ENCODE assay signal across 8 cellular contexts in genomic region chr2:46351388-46352141, GRCh38. TPM values are rescaled to one million over a fixed set of nuclear protein-coding genes. Genes with fewer than 3 reads are reported as not detected.
A peak's percentile ranks its signal among the peaks of the same experiment; 100 is the strongest.
DNase-seq lines count a peak whose midpoint lies in the region; ATAC-seq, FAIRE-seq and TF ChIP-seq lines count a peak whose summit lies in the region.

No MANE protein-coding gene starts in this region.

- H3K9me3 ChIP-seq in endodermal cell (ENCODE audit: control insufficient read depth, low read length), result no peaks in the 10 kb centered on the region

- peaks cover 29% of the 10 kb centered on the region for H3K4me1 Mint-ChIP-seq in CD14-positive monocyte
- peaks cover 94% of the 10 kb centered on the region for H3K4me1 Mint-ChIP-seq in activated CD8-positive, alpha-beta T cell treated with anti-CD3 and anti-CD28 coated beads, Interleukin-2, amount 10 ng/mL, durations not matched to agents 7 days and 5 days (ENCODE audit: low read depth)
- peaks cover 8% of the 10 kb centered on the region for H3K4me1 Mint-ChIP-seq in endodermal cell

- FAIRE-seq in GM12891 (lab: Jason Lieb, UNC), result no peak

- H3K36me3 ChIP-seq in endodermal cell (ENCODE audit: control insufficient read depth, insufficient read depth, low read length), result no peaks in the 10 kb centered on the region

- H3K9ac ChIP-seq in endodermal cell (ENCODE audit: extremely low read depth, low read length, poor library complexity, severe bottlenecking), result no peak overlapping the region

- intact Hi-C loops in CD14-positive monocyte (cut with micrococcal nuclease), result no loop called here

- DNase-seq in CD14-positive monocyte (ENCODE audit: low spot score) (no peak), endodermal cell (peak; percentile 58), mesenteric fat pad (ENCODE audit: low spot score) (no peak), GM12891 (ENCODE audit: insufficient read length, low spot score) (no peak), globus pallidus (ENCODE audit: low spot score) (no peak), LoVo (ENCODE audit: low spot score) (no peak)
- DNase-seq in activated CD8-positive, alpha-beta T cell treated with anti-CD3 and anti-CD28 coated beads, Interleukin-2, amount 10 ng/mL, durations not matched to agents 7 days and 5 days, result peak; percentile 89
- DNase-seq in stimulated activated CD4-positive, alpha-beta T cell treated with anti-CD3 and anti-CD28 coated beads, Interleukin-15, amount 100 ng/mL, for 1 hour (ENCODE audit: low read depth in 1 of 2, low spot score in 1 of 2), result peak; percentile 36 to 41

- H3K27ac Mint-ChIP-seq in CD14-positive monocyte, result peak overlapping the region in 3 of 7 donors; percentile 19 to 79 (median 66)
- H3K27ac Mint-ChIP-seq in activated CD8-positive, alpha-beta T cell treated with anti-CD3 and anti-CD28 coated beads, Interleukin-2, amount 10 ng/mL, durations not matched to agents 7 days and 5 days, result peak overlapping the region; percentile 87
- H3K27ac Mint-ChIP-seq in endodermal cell, result no peak overlapping the region

- H3K4me3 Mint-ChIP-seq in CD14-positive monocyte, result peak overlapping the region; percentile 83 to 90
- H3K4me3 Mint-ChIP-seq in activated CD8-positive, alpha-beta T cell treated with anti-CD3 and anti-CD28 coated beads, Interleukin-2, amount 10 ng/mL, durations not matched to agents 7 days and 5 days, result peak overlapping the region; percentile 70
- no peak overlapping the region for H3K4me3 Mint-ChIP-seq in endodermal cell

- no peak overlapping the region for H3K4me3 ChIP-seq in endodermal cell (ENCODE audit: low read length)

- no peaks in the 10 kb centered on the region for H3K4me1 ChIP-seq in endodermal cell (ENCODE audit: control insufficient read depth, insufficient read depth, low read length)

- CTCF ChIA-PET in activated CD8-positive, alpha-beta T cell treated with anti-CD3 and anti-CD28 coated beads, Interleukin-2, amount 10 ng/mL, durations not matched to agents 7 days and 5 days (lab: Charles Lee), result interaction anchor here (1.8 to 2.0 kb wide), 2 partner anchors 289 to 341 kb away, joined by 4 to 7 read pairs; no protein-coding TSS in a partner anchor

- POLR2A ChIA-PET in activated CD8-positive, alpha-beta T cell treated with anti-CD3 and anti-CD28 coated beads, Interleukin-2, amount 10 ng/mL, durations not matched to agents 7 days and 5 days (lab: Charles Lee), result no interaction called here

- H3K9me3 Mint-ChIP-seq in CD14-positive monocyte (no peaks in the 10 kb centered on the region), endodermal cell (no peaks in the 10 kb centered on the region)
- no peaks in the 10 kb centered on the region for H3K9me3 Mint-ChIP-seq in activated CD8-positive, alpha-beta T cell treated with anti-CD3 and anti-CD28 coated beads, Interleukin-2, amount 10 ng/mL, durations not matched to agents 7 days and 5 days (ENCODE audit: insufficient read depth)

- H3K27ac ChIP-seq in endodermal cell (ENCODE audit: low read depth, low read length), result no peak overlapping the region

- TF ChIP-seq POLR2A in GM12891 (IDR thresholded peaks at IDR 0.05; ENCODE audit: low read depth, low read length), result no peak

- no peak for TF ChIP-seq CTCF in CD14-positive monocyte (IDR thresholded peaks at IDR 0.05)
- TF ChIP-seq CTCF in endodermal cell (conservative IDR thresholded peaks at IDR 0.05), result no peak

- peak; percentile 89 for ATAC-seq in activated CD8-positive, alpha-beta T cell treated with anti-CD3 and anti-CD28 coated beads, Interleukin-2, amount 10 ng/mL, durations not matched to agents 7 days and 5 days

- H3K27me3 ChIP-seq in endodermal cell (ENCODE audit: control insufficient read depth, insufficient read depth, low read length, poor library complexity, severe bottlenecking), result no peaks in the 10 kb centered on the region

- H3K36me3 Mint-ChIP-seq in CD14-positive monocyte (peaks cover 0 to 1% of the 10 kb centered on the region in 2 donors), endodermal cell (ENCODE audit: low read depth) (no peaks in the 10 kb centered on the region)
- H3K36me3 Mint-ChIP-seq in activated CD8-positive, alpha-beta T cell treated with anti-CD3 and anti-CD28 coated beads, Interleukin-2, amount 10 ng/mL, durations not matched to agents 7 days and 5 days (ENCODE audit: low read depth), result peaks cover 33% of the 10 kb centered on the region

- 89 to 92% methylated on average over 12 to 14 of the region's 14 CpGs for WGBS in endodermal cell (ENCODE audit: insufficient coverage in 1 of 2, insufficient read length in 1 of 2), 2 experiments

- H3K27me3 Mint-ChIP-seq in CD14-positive monocyte (ENCODE audit: low read depth in 3 of 3) (peaks cover 5 to 8% (median 5%) of the 10 kb centered on the region in 3 donors), endodermal cell (ENCODE audit: insufficient read depth) (peaks cover 3% of the 10 kb centered on the region)
- H3K27me3 Mint-ChIP-seq in activated CD8-positive, alpha-beta T cell treated with anti-CD3 and anti-CD28 coated beads, Interleukin-2, amount 10 ng/mL, durations not matched to agents 7 days and 5 days (ENCODE audit: low read depth), result no peaks in the 10 kb centered on the region

TF ChIP-seq in GM12891, 5 proteins besides CTCF, POLR2A, EP300 and RAD21:
- TF ChIP-seq SPI1 (IDR thresholded peaks at IDR 0.05; ENCODE audit: low read depth, low read length), result no peak
- no peak for TF ChIP-seq PAX5 (IDR thresholded peaks at IDR 0.05; ENCODE audit: insufficient read depth, low read length, severe bottlenecking)
- no peak for TF ChIP-seq POLR2AphosphoS5 (IDR thresholded peaks at IDR 0.05; ENCODE audit: low read depth, low read length)
- no peak for TF ChIP-seq TAF1 (IDR thresholded peaks at IDR 0.05; ENCODE audit: low read depth, low read length)
TF ChIP-seq in GM12891: peak in this region for 0.

RNA-seq across cellular contexts. Expression of gene EPAS1, which starts 54.4 kb away (rescaled TPM):
- polyA plus RNA-seq in CD14-positive monocyte, result under 1 TPM; 0.11 to 0.88 TPM
- 10 to 100 TPM; 12.6 to 16.2 TPM for total RNA-seq in activated CD8-positive, alpha-beta T cell treated with anti-CD3 and anti-CD28 coated beads, Interleukin-2, amount 10 ng/mL, durations not matched to agents 7 days and 5 days
- 1 to 10 TPM; 1.2 to 1.9 TPM for total RNA-seq in endodermal cell
- 1.2 TPM for polyA plus RNA-seq in endodermal cell (2013, experiment 1 of 2)
- polyA plus RNA-seq in endodermal cell (2013, experiment 2 of 2), result 1.5 TPM
- 717 TPM for total RNA-seq in mesenteric fat pad
- 0.14 TPM for polyA plus RNA-seq in GM12891 (2012; ENCODE audit: low read depth, missing spikeins)

Comparison
In these comparisons a context has a peak if more than half of its experiments do, and no peak if none do; other contexts are left out.
1. DNase-seq: peak in activated CD8-positive, alpha-beta T cell treated with anti-CD3 and anti-CD28 coated beads, Interleukin-2, amount 10 ng/mL, durations not matched to agents 7 days and 5 days (single experiment), endodermal cell (single experiment) and stimulated activated CD4-positive, alpha-beta T cell treated with anti-CD3 and anti-CD28 coated beads, Interleukin-15, amount 100 ng/mL, for 1 hour (2 of 2); none in CD14-positive monocyte (single experiment), mesenteric fat pad (single experiment), GM12891 (single experiment), globus pallidus (single experiment) and LoVo (single experiment).
2. RNA of gene EPAS1, which starts 54.4 kb away (total RNA-seq): 717 TPM in mesenteric fat pad (single experiment); 12.6 to 16.2 TPM in activated CD8-positive, alpha-beta T cell treated with anti-CD3 and anti-CD28 coated beads, Interleukin-2, amount 10 ng/mL, durations not matched to agents 7 days and 5 days and 1.2 to 1.9 TPM in endodermal cell; every median in the first group is over 10 times any median in the second.